In genomic region chr17:42617956-42618431, GRCh38 we compare ENCODE assay signal across 10 cellular contexts. TPM values are rescaled to one million over a fixed set of nuclear protein-coding genes. Genes with fewer than 3 reads are reported as not detected.
A peak's percentile ranks its signal among the peaks of the same experiment; 100 is the strongest.
DNase-seq lines count a peak whose midpoint lies in the region; ATAC-seq, FAIRE-seq and TF ChIP-seq lines count a peak whose summit lies in the region.
"Had no signal": no experiment of that assay in that cellular context is flagged by ENCODE, and none has a peak within 500 bp of the region (broad histone marks: within the 10 kb centered on the region; RNA-seq: fewer than 3 reads in every experiment).

No MANE protein-coding gene starts in this region.

- H3K9ac ChIP-seq in GM12878 (ENCODE audit: control insufficient read depth, insufficient read depth, low read length): peak overlapping the region; percentile 65

- CTCF ChIA-PET in GM12878 (lab: Yijun Ruan, JAX): interaction anchor here (0.9 to 8.5 kb wide), 14 partner anchors 9 to 206 kb away, joined by 3 to 134 read pairs (median 6); partner anchors contain the start of genes BECN1, CCR10, PLEKHH3 and PSMC3IP

- H3K4me3 ChIP-seq in GM12878 (peak overlapping the region; percentile 58), stomach (no peak overlapping the region)

- intact Hi-C loops in GM12878 (cut with micrococcal nuclease; ENCODE audit: unreplicated experiment) (loop anchor here (1.0 to 2.0 kb wide), 3 partner anchors 38 to 61 kb away; no protein-coding TSS in a partner anchor), stomach (cut with DNase I; ENCODE audit: low total_unique reads) (no loop called here)

- RAD21 ChIA-PET in GM12878 (lab: Charles Lee; ENCODE audit: unreplicated experiment): interaction anchor here (0.9 to 6.2 kb wide), 16 partner anchors 9 to 206 kb away, joined by 3 to 55 read pairs (median 12); partner anchors contain the start of genes BECN1, PLEKHH3, PSMC3IP and RAMP2

- no peaks in the 10 kb centered on the region for H4K20me1 ChIP-seq in GM12878 (ENCODE audit: control insufficient read depth, insufficient read depth)

- H3K4me1 ChIP-seq in GM12878 (ENCODE audit: control insufficient read depth, insufficient read depth, low read length) (peaks cover 33% of the 10 kb centered on the region), stomach (peaks cover 15 to 20% (median 16%) of the 10 kb centered on the region in 4 donors)

- TF ChIP-seq POLR2A in GM12878 (IDR thresholded peaks at IDR 0.05; ENCODE audit: low read depth, low read length) (peak; percentile 62), stomach (IDR thresholded peaks at IDR 0.05) (no peak)

- H2AFZ ChIP-seq in GM12878 (ENCODE audit: control insufficient read depth, low read depth, low read length): peak overlapping the region; percentile 52

- H3K36me3 ChIP-seq in GM12878 (ENCODE audit: control insufficient read depth in 2 of 2, insufficient read depth in 2 of 2, low read length in 1 of 2) (peaks cover 7 to 10% of the 10 kb centered on the region in 2 experiments), stomach (peaks cover 30 to 34% (median 32%) of the 10 kb centered on the region in 4 donors)

- H3K27ac ChIP-seq in GM12878 (ENCODE audit: control insufficient read depth, insufficient read depth) (peak overlapping the region; percentile 91), stomach (peak overlapping the region; percentile 64 to 77 (median 71))

- H3K4me2 ChIP-seq in GM12878 (ENCODE audit: control insufficient read depth, insufficient read depth): peak overlapping the region; percentile 96

- TF ChIP-seq CTCF in GM12878 (IDR thresholded peaks at IDR 0.05 in 2 of 3, conservative IDR thresholded peaks at IDR 0.05 in 1 of 3; ENCODE audit: control insufficient read depth in 2 of 3, extremely low read depth in 1 of 3, insufficient read depth in 1 of 3, low read depth in 3 of 3, low read length in 3 of 3) (no peak), stomach (IDR thresholded peaks at IDR 0.05) (no peak)

- TSS peak; percentile 64 for BruUV-seq in GM12878 (replicated peaks; lab: Mats Ljungman, UMichigan)

- no peaks in the 10 kb centered on the region for H3K9me3 ChIP-seq in GM12878 (replicated peaks; ENCODE audit: control insufficient read depth, insufficient read depth, low read length)
- H3K9me3 ChIP-seq in stomach: no peaks in the 10 kb centered on the region

- WGBS in GM12878 (ENCODE audit: insufficient coverage, insufficient replicate concordance, low lambda C conversion rate, missing lambda C conversion rate): 29% methylated on average over 4 of the region's 4 CpGs
- WGBS in stomach, 5 donors: 26 to 49% (median 40%) methylated on average over 4 of the region's 4 CpGs

- no peak for TF ChIP-seq RAD21 in GM12878 (IDR thresholded peaks at IDR 0.05; ENCODE audit: insufficient read depth, low read depth, low read length)

- DNase-seq in NCI-H82 (lab: John Stamatoyannopoulos, UW) (peak; percentile 42), NCI-H82 treated with DMSO at 0.1 percent for 48 hours (lab: John Stamatoyannopoulos, UW; ENCODE audit: unreplicated experiment) (no peak), GM12878 (ENCODE audit: low read depth, low spot score) (peak; percentile 47), stomach (no peak), COLO829 (ENCODE audit: low spot score) (no peak)
- no peak for DNase-seq in activated CD4-positive, alpha-beta T cell treated with anti-CD3 and anti-CD28 coated beads, Interleukin-2, amount 50 U/mL, for 1 hour
- DNase-seq: AML-193; effector memory CD4-positive, alpha-beta T cell had no signal

- peak; percentile 78 for FAIRE-seq in GM12878 (lab: Jason Lieb, UNC)

- in situ Hi-C loops in GM12878 (cut with MboI): loop anchor here (25.0 kb wide), 1 partner anchor 594 kb away; the partner anchor contains the start of gene TMEM106A

- no peaks in the 10 kb centered on the region for H3K27me3 ChIP-seq in GM12878 (replicated peaks in 1 of 2; ENCODE audit: control insufficient read depth in 2 of 2, insufficient read depth in 2 of 2, low read length in 1 of 2)
- no peaks in the 10 kb centered on the region for H3K27me3 ChIP-seq in stomach

- peak; percentile 17 for ATAC-seq in HG02981 (IDR thresholded peaks at IDR 0.05; ENCODE audit: unreplicated experiment)
- peak; percentile 58 for ATAC-seq in GM12878
- ATAC-seq in GM21447 (IDR thresholded peaks at IDR 0.05; ENCODE audit: unreplicated experiment): no peak

- H3K79me2 ChIP-seq in GM12878 (ENCODE audit: control insufficient read depth, insufficient read depth, low read length): no peaks in the 10 kb centered on the region; the same call in 1 of the 2 replicates

- TF ChIP-seq EP300 in GM12878 (IDR thresholded peaks at IDR 0.05; ENCODE audit: borderline replicate concordance in 1 of 2, control insufficient read depth in 1 of 2, low read depth in 2 of 2, low read length in 2 of 2) (no peak), stomach (IDR thresholded peaks at IDR 0.05) (no peak)

- SMC1A ChIA-PET in GM12878 (lab: Charles Lee; ENCODE audit: uncharacterized antibody, unreplicated experiment): interaction anchor here (1.0 to 7.7 kb wide), 17 partner anchors 10 to 190 kb away, joined by 3 to 96 read pairs (median 6); partner anchors contain the start of genes CCR10, PLEKHH3, PSMC3IP and RETREG3

- POLR2A ChIA-PET in GM12878 (lab: Charles Lee): interaction anchor here (0.6 to 4.9 kb wide), 14 partner anchors 10 to 141 kb away, joined by 3 to 93 read pairs (median 10); partner anchors contain the start of genes CCR10, PLEKHH3, PSMC3IP and RETREG3

RNA-seq across cellular contexts. Expression of gene TUBG1, which starts 8.5 kb away (rescaled TPM):
- 26.5 and 30.5 TPM in 2 replicates for total RNA-seq in GM12878 (2013; cell fraction: nucleolus; rRNA removed)
- total RNA-seq in GM12878 (2014; rRNA removed): 103 and 115 TPM in 2 replicates
- total RNA-seq in GM12878 (2014; rRNA removed; fragmentation: Illumina TruSeq; extraction: Trizol): 58.3 and 69.9 TPM in 2 replicates
- 120 and 126 TPM in 2 replicates for total RNA-seq in GM12878 (2021)
- polyA plus RNA-seq in GM12878 (2011; ENCODE audit: low read depth): 28.3 TPM
- polyA plus RNA-seq in GM12878 (2011; rRNA removed): 25.8 and 43.3 TPM in 2 replicates
- polyA plus RNA-seq in GM12878 (2011; cell fraction: cytosol; rRNA removed): 142 and 147 TPM in 2 replicates
- polyA plus RNA-seq in GM12878 (2011; cell fraction: nucleus; rRNA removed): 149 and 194 TPM in 2 replicates
- 57.3 and 80.6 TPM in 2 replicates for polyA plus RNA-seq in GM12878 (2012)
- polyA plus RNA-seq in GM12878 (2014; fragmentation: Illumina TruSeq; extraction: Trizol): 66.1 and 121 TPM in 2 replicates
- polyA plus RNA-seq in GM12878 (2014; fragmentation: Nextera tagmentation; extraction: Ambion mirVana): 10 to 100 TPM; 40.0 to 40.3 TPM
- polyA plus RNA-seq in GM12878 (2014; rRNA removed): 100.0 and 110 TPM in 2 replicates
- 100 to 1,000 TPM; 216 to 256 TPM for polyA plus RNA-seq in GM12878 (2016; fragmentation: Nextera tagmentation; extraction: Ambion mirVana)
- 77.2 and 106 TPM in 2 replicates for polyA minus RNA-seq in GM12878 (2011; rRNA and poly(A)+ RNA removed)
- polyA minus RNA-seq in GM12878 (2011; cell fraction: cytosol; rRNA and poly(A)+ RNA removed): 46.4 and 58.0 TPM in 2 replicates
- 31.6 and 58.6 TPM in 2 replicates for polyA minus RNA-seq in GM12878 (2011; cell fraction: nucleus; rRNA and poly(A)+ RNA removed)
- 10 to 100 TPM; 18.5 to 72.4 (median 49.2) TPM for total RNA-seq in stomach
- 10 to 100 TPM; 33.3 to 51.5 (median 42.2) TPM for polyA plus RNA-seq in stomach

RNA-seq across cellular contexts. Expression of gene RETREG3, which starts 8.8 kb away (rescaled TPM):
- total RNA-seq in GM12878 (2013; cell fraction: nucleolus; rRNA removed): 81.8 and 92.7 TPM in 2 replicates
- 38.9 and 42.8 TPM in 2 replicates for total RNA-seq in GM12878 (2014; rRNA removed)
- total RNA-seq in GM12878 (2014; rRNA removed; fragmentation: Illumina TruSeq; extraction: Trizol): 28.7 and 28.9 TPM in 2 replicates
- 47.6 and 50.3 TPM in 2 replicates for total RNA-seq in GM12878 (2021)
- polyA plus RNA-seq in GM12878 (2011; ENCODE audit: low read depth): 18.8 TPM
- polyA plus RNA-seq in GM12878 (2011; rRNA removed): 34.9 and 50.6 TPM in 2 replicates
- 55.9 and 62.2 TPM in 2 replicates for polyA plus RNA-seq in GM12878 (2011; cell fraction: cytosol; rRNA removed)
- polyA plus RNA-seq in GM12878 (2011; cell fraction: nucleus; rRNA removed): 37.5 and 41.7 TPM in 2 replicates
- 27.8 and 30.1 TPM in 2 replicates for polyA plus RNA-seq in GM12878 (2012)
- polyA plus RNA-seq in GM12878 (2014; fragmentation: Illumina TruSeq; extraction: Trizol): 20.5 and 23.3 TPM in 2 replicates
- 1 to 10 TPM; 7.0 to 9.0 TPM for polyA plus RNA-seq in GM12878 (2014; fragmentation: Nextera tagmentation; extraction: Ambion mirVana)
- polyA plus RNA-seq in GM12878 (2014; rRNA removed): 21.5 and 21.7 TPM in 2 replicates
- 10 to 100 TPM; 26.8 to 27.8 TPM for polyA plus RNA-seq in GM12878 (2016; fragmentation: Nextera tagmentation; extraction: Ambion mirVana)
- polyA minus RNA-seq in GM12878 (2011; rRNA and poly(A)+ RNA removed): 186 and 196 TPM in 2 replicates
- polyA minus RNA-seq in GM12878 (2011; cell fraction: cytosol; rRNA and poly(A)+ RNA removed): 38.0 and 45.4 TPM in 2 replicates
- polyA minus RNA-seq in GM12878 (2011; cell fraction: nucleus; rRNA and poly(A)+ RNA removed): 25.1 and 34.4 TPM in 2 replicates
- 10 to 100 TPM; 21.1 to 74.8 (median 51.0) TPM for total RNA-seq in stomach
- polyA plus RNA-seq in stomach: 10 to 100 TPM in 2 of 3 donors, 1 to 10 TPM in 1; 9.5 to 20.4 (median 15.4) TPM

RNA-seq across cellular contexts. Expression of gene PSMC3IP, which starts 40.5 kb away (rescaled TPM):
- total RNA-seq in GM12878 (2013; cell fraction: nucleolus; rRNA removed): 9.0 and 9.9 TPM in 2 replicates
- total RNA-seq in GM12878 (2014; rRNA removed): 17.4 and 18.7 TPM in 2 replicates
- total RNA-seq in GM12878 (2014; rRNA removed; fragmentation: Illumina TruSeq; extraction: Trizol): 12.0 and 12.1 TPM in 2 replicates
- 14.7 and 18.0 TPM in 2 replicates for total RNA-seq in GM12878 (2021)
- 9.6 TPM for polyA plus RNA-seq in GM12878 (2011; ENCODE audit: low read depth)
- 13.5 and 15.0 TPM in 2 replicates for polyA plus RNA-seq in GM12878 (2011; rRNA removed)
- polyA plus RNA-seq in GM12878 (2011; cell fraction: cytosol; rRNA removed): 7.3 and 9.3 TPM in 2 replicates
- polyA plus RNA-seq in GM12878 (2011; cell fraction: nucleus; rRNA removed): 29.3 and 29.5 TPM in 2 replicates
- polyA plus RNA-seq in GM12878 (2012): 8.4 and 13.5 TPM in 2 replicates
- 25.9 and 28.5 TPM in 2 replicates for polyA plus RNA-seq in GM12878 (2014; fragmentation: Illumina TruSeq; extraction: Trizol)
- polyA plus RNA-seq in GM12878 (2014; fragmentation: Nextera tagmentation; extraction: Ambion mirVana): 1 to 10 TPM; 6.8 to 7.1 TPM
- polyA plus RNA-seq in GM12878 (2014; rRNA removed): 24.8 and 26.8 TPM in 2 replicates
- polyA plus RNA-seq in GM12878 (2016; fragmentation: Nextera tagmentation; extraction: Ambion mirVana): 10 to 100 TPM; 33.1 to 34.5 TPM
- polyA minus RNA-seq in GM12878 (2011; rRNA and poly(A)+ RNA removed): 10.9 and 11.5 TPM in 2 replicates
- polyA minus RNA-seq in GM12878 (2011; cell fraction: cytosol; rRNA and poly(A)+ RNA removed): 3.3 and 4.7 TPM in 2 replicates
- polyA minus RNA-seq in GM12878 (2011; cell fraction: nucleus; rRNA and poly(A)+ RNA removed): 10.9 and 16.8 TPM in 2 replicates
- 1 to 10 TPM in 2 of 5 donors, under 1 TPM in 1, not detected in 2; 0.89 to 3.3 (median 2.4) TPM for total RNA-seq in stomach
- polyA plus RNA-seq in stomach: 1 to 10 TPM; 5.1 to 6.5 (median 5.2) TPM

RNA-seq across cellular contexts. Expression of gene TUBG2, which starts 41.1 kb away (rescaled TPM):
- total RNA-seq in GM12878 (2013; cell fraction: nucleolus; rRNA removed): 44.1 and 46.6 TPM in 2 replicates
- total RNA-seq in GM12878 (2014; rRNA removed) (6.0 and 6.8 TPM in 2 replicates), GM12878 (2014; rRNA removed; fragmentation: Illumina TruSeq; extraction: Trizol) (3.8 and 4.7 TPM in 2 replicates), GM12878 (2021) (7.7 and 9.1 TPM in 2 replicates), stomach (100 to 1,000 TPM in 2 of 5 donors, 10 to 100 TPM in 2, 1 to 10 TPM in 1; 4.3 to 181 (median 15.8) TPM)
- polyA plus RNA-seq in GM12878 (2011; ENCODE audit: low read depth): 8.9 TPM
- polyA plus RNA-seq in GM12878 (2011; rRNA removed) (12.4 and 14.4 TPM in 2 replicates), GM12878 (2014; fragmentation: Illumina TruSeq; extraction: Trizol) (5.8 and 8.8 TPM in 2 replicates), GM12878 (2014; fragmentation: Nextera tagmentation; extraction: Ambion mirVana) (1 to 10 TPM; 1.2 to 1.8 TPM), GM12878 (2014; rRNA removed) (11.3 and 12.5 TPM in 2 replicates), GM12878 (2016; fragmentation: Nextera tagmentation; extraction: Ambion mirVana) (10 to 100 TPM; 11.3 to 11.9 TPM), stomach (10 to 100 TPM; 13.3 to 17.1 (median 15.9) TPM)
- 17.1 and 21.5 TPM in 2 replicates for polyA plus RNA-seq in GM12878 (2011; cell fraction: cytosol; rRNA removed)
- 71.5 and 76.2 TPM in 2 replicates for polyA plus RNA-seq in GM12878 (2011; cell fraction: nucleus; rRNA removed)
- 15.4 and 17.1 TPM in 2 replicates for polyA plus RNA-seq in GM12878 (2012)
- polyA minus RNA-seq in GM12878 (2011; rRNA and poly(A)+ RNA removed): 5.3 and 8.6 TPM in 2 replicates
- polyA minus RNA-seq in GM12878 (2011; cell fraction: cytosol; rRNA and poly(A)+ RNA removed): 2.8 and 4.8 TPM in 2 replicates
- polyA minus RNA-seq in GM12878 (2011; cell fraction: nucleus; rRNA and poly(A)+ RNA removed): 14.5 and 16.8 TPM in 2 replicates

RNA-seq across cellular contexts. Expression of gene MLX, which starts 51.1 kb away (rescaled TPM):
- 60.5 and 62.5 TPM in 2 replicates for total RNA-seq in GM12878 (2013; cell fraction: nucleolus; rRNA removed)
- total RNA-seq in GM12878 (2014; rRNA removed): 37.1 and 39.5 TPM in 2 replicates
- 34.1 and 34.4 TPM in 2 replicates for total RNA-seq in GM12878 (2014; rRNA removed; fragmentation: Illumina TruSeq; extraction: Trizol)
- 38.3 and 41.5 TPM in 2 replicates for total RNA-seq in GM12878 (2021)
- polyA plus RNA-seq in GM12878 (2011; ENCODE audit: low read depth): 23.2 TPM
- polyA plus RNA-seq in GM12878 (2011; rRNA removed): 41.2 and 48.9 TPM in 2 replicates
- 46.2 and 53.0 TPM in 2 replicates for polyA plus RNA-seq in GM12878 (2011; cell fraction: cytosol; rRNA removed)
- 103 and 133 TPM in 2 replicates for polyA plus RNA-seq in GM12878 (2011; cell fraction: nucleus; rRNA removed)
- polyA plus RNA-seq in GM12878 (2012): 30.5 and 32.5 TPM in 2 replicates
- polyA plus RNA-seq in GM12878 (2014; fragmentation: Illumina TruSeq; extraction: Trizol): 59.2 and 61.1 TPM in 2 replicates
- polyA plus RNA-seq in GM12878 (2014; fragmentation: Nextera tagmentation; extraction: Ambion mirVana): 10 to 100 TPM; 38.3 to 49.1 TPM
- 65.0 and 66.1 TPM in 2 replicates for polyA plus RNA-seq in GM12878 (2014; rRNA removed)
- polyA plus RNA-seq in GM12878 (2016; fragmentation: Nextera tagmentation; extraction: Ambion mirVana): 10 to 100 TPM; 40.6 to 47.4 TPM
- 65.2 and 81.9 TPM in 2 replicates for polyA minus RNA-seq in GM12878 (2011; rRNA and poly(A)+ RNA removed)
- polyA minus RNA-seq in GM12878 (2011; cell fraction: cytosol; rRNA and poly(A)+ RNA removed): 16.7 and 28.9 TPM in 2 replicates
- polyA minus RNA-seq in GM12878 (2011; cell fraction: nucleus; rRNA and poly(A)+ RNA removed): 34.8 and 58.3 TPM in 2 replicates
- total RNA-seq in stomach: 100 to 1,000 TPM in 1 of 5 donors, 10 to 100 TPM in 4; 39.7 to 101 (median 62.5) TPM
- polyA plus RNA-seq in stomach: 10 to 100 TPM; 39.1 to 83.4 (median 55.5) TPM

Comparison
In these comparisons a context has a peak if more than half of its experiments do, and no peak if none do; other contexts are left out.
1. DNase-seq: peak in NCI-H82 (single experiment) and GM12878 (single experiment); none in NCI-H82 treated with DMSO at 0.1 percent for 48 hours (single experiment), stomach (single experiment), COLO829 (single experiment) and activated CD4-positive, alpha-beta T cell treated with anti-CD3 and anti-CD28 coated beads, Interleukin-2, amount 50 U/mL, for 1 hour (single experiment).